In the genomic region with DNA sequence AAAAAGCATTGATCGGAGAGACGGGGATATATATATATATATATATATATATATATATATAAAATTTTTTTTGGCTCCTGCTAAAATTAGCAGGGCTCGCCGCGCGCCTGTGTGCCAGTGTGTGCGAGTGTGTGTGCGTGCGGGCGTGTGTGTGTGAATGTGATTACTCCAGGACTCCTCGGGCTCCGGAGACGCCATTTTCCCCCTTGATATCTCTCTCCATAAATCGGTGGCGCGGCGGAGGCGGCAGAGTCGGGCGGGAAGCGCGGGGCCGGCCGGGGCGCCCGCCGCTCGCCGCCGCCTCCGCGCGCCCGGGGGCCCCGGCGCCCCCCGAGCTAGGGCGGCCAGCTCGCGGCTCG, we compare ENCODE assay signal across 8 cellular contexts. TPM values are rescaled to one million over a fixed set of nuclear protein-coding genes. Genes with fewer than 3 reads are reported as not detected.
DNase-seq lines count a peak whose midpoint lies in the region; ATAC-seq and TF ChIP-seq lines count a peak whose summit lies in the region.

No MANE protein-coding gene starts in this region.

- WGBS in hepatocyte (ENCODE audit: low lambda C conversion rate, missing lambda C conversion rate), result 4% methylated on average over 14 of the region's 41 CpGs

- H3K27me3 Mint-ChIP-seq in HFFc6 (ENCODE audit: insufficient read depth), result no peaks in the 10 kb centered on the region; the same call in none of the 2 replicates

- H3K4me1 ChIP-seq in hepatocyte (ENCODE audit: insufficient read depth), result peaks cover 16% of the 10 kb centered on the region

- no peaks in the 10 kb centered on the region for H3K9me2 ChIP-seq in hepatocyte (replicated peaks; ENCODE audit: insufficient read depth)

- no peaks in the 10 kb centered on the region for H3K9me3 ChIP-seq in hepatocyte (ENCODE audit: low read depth)

- no peaks in the 10 kb centered on the region; the same call in none of the 2 replicates for H3K4me1 Mint-ChIP-seq in HFFc6 (ENCODE audit: low read depth)

- H2AFZ ChIP-seq in hepatocyte, result no peak overlapping the region

- H3K9me3 Mint-ChIP-seq in HFFc6, result no peaks in the 10 kb centered on the region

- H3K27ac Mint-ChIP-seq in HFFc6, result no peak overlapping the region

- TF ChIP-seq CTCF in HFFc6 (IDR thresholded peaks at IDR 0.05) (no peak), hepatocyte (IDR thresholded peaks at IDR 0.05; ENCODE audit: poor library complexity) (no peak), retinal pigment epithelial cell (conservative IDR thresholded peaks at IDR 0.05; ENCODE audit: low read depth, low read length) (no peak)

- H3K36me3 ChIP-seq in hepatocyte (replicated peaks; ENCODE audit: insufficient read depth, low read depth), result no peaks in the 10 kb centered on the region

- no peak for ATAC-seq in GM19328 (IDR thresholded peaks at IDR 0.05; ENCODE audit: unreplicated experiment)

- peak overlapping the region; percentile 99 for H3K27ac ChIP-seq in hepatocyte

- H3K79me2 ChIP-seq in hepatocyte, result peaks cover 47% of the 10 kb centered on the region

- no peaks in the 10 kb centered on the region for H3K36me3 Mint-ChIP-seq in HFFc6 (ENCODE audit: low read depth)

- peak; percentile 7 for DNase-seq in DMS114 treated with DMSO at 0.1 percent for 48 hours (lab: John Stamatoyannopoulos, UW; ENCODE audit: unreplicated experiment)
- no peak for DNase-seq in HFFc6
- peak; percentile 11 for DNase-seq in NCI-H82 treated with DMSO at 0.1 percent for 48 hours (lab: John Stamatoyannopoulos, UW; ENCODE audit: unreplicated experiment)
- DNase-seq in amygdala (lab: John Stamatoyannopoulos, UW), result peak in 32 of 56 donors; percentile 5 to 56 (median 34)
- peak; percentile 77 for DNase-seq in hepatocyte (ENCODE audit: low spot score)
- no peak for DNase-seq in retinal pigment epithelial cell (ENCODE audit: low read depth)
- DNase-seq in LoVo (ENCODE audit: low spot score), result no peak

- peak overlapping the region; percentile 97 for H3K4me3 ChIP-seq in hepatocyte
- peak overlapping the region; percentile 62 for H3K4me3 ChIP-seq in retinal pigment epithelial cell (ENCODE audit: low read length)

- H3K4me3 Mint-ChIP-seq in HFFc6, result peak overlapping the region; percentile 71

- H4K20me1 ChIP-seq in hepatocyte (ENCODE audit: insufficient read depth, poor library complexity, severe bottlenecking), result no peaks in the 10 kb centered on the region

- no peaks in the 10 kb centered on the region for H3K27me3 ChIP-seq in hepatocyte

- peak overlapping the region; percentile 88 for H3K4me2 ChIP-seq in hepatocyte

RNA-seq across cellular contexts. Expression of gene SETBP1, which starts 0.8 kb away (rescaled TPM):
- under 1 TPM; 0.03 to 0.40 (median 0.09) TPM for total RNA-seq in HFFc6 (2021; fragmentation: NEBNext Ultra II Directional; extraction: Animal tissue kit (Norgen Biotek cat#: 25700))
- total RNA-seq in hepatocyte, result 20.1 and 21.1 TPM in 2 replicates
- polyA plus RNA-seq in hepatocyte, result 8.6 and 10.3 TPM in 2 replicates

Comparison
In these comparisons a context has a peak if more than half of its experiments do, and no peak if none do; other contexts are left out.
1. DNase-seq: peak in DMS114 treated with DMSO at 0.1 percent for 48 hours (single experiment), NCI-H82 treated with DMSO at 0.1 percent for 48 hours (single experiment), amygdala (32 of 56) and hepatocyte (single experiment); none in HFFc6 (single experiment), retinal pigment epithelial cell (single experiment) and LoVo (single experiment).
2. RNA of gene SETBP1, which starts 0.8 kb away (total RNA-seq): 20.1 to 21.1 TPM in hepatocyte; 0.03 to 0.40 TPM in HFFc6; every median in the first group is over 10 times any median in the second.